ENCODE assay signal across 8 cellular contexts in genomic region chr6:108947114-108947854, GRCh38.
DNase-seq lines count a peak whose midpoint lies in the region; ATAC-seq and TF ChIP-seq lines count a peak whose summit lies in the region.

No MANE protein-coding gene starts in this region.

- H3K36me3 ChIP-seq in osteoblast (ENCODE audit: insufficient read depth, low read length): no peaks in the 10 kb centered on the region
- H3K36me3 ChIP-seq in CD4-positive, alpha-beta memory T cell (ENCODE audit: insufficient read depth, low read length): no peaks in the 10 kb centered on the region

- peak overlapping the region; percentile 14 for H3K4me2 ChIP-seq in osteoblast (ENCODE audit: insufficient read depth, low read length)

- peaks cover 15 to 48% (median 27%) of the 10 kb centered on the region in 4 donors for H3K4me1 Mint-ChIP-seq in CD4-positive, alpha-beta memory T cell

- no peak for ATAC-seq in GM18907 (IDR thresholded peaks at IDR 0.05; ENCODE audit: unreplicated experiment)
- ATAC-seq in GM21423 (IDR thresholded peaks at IDR 0.05; ENCODE audit: unreplicated experiment): no peak
- no peak for ATAC-seq in HG03280 (IDR thresholded peaks at IDR 0.05; ENCODE audit: unreplicated experiment)

- H3K36me3 Mint-ChIP-seq in CD4-positive, alpha-beta memory T cell: no peaks in the 10 kb centered on the region

- H3K79me2 ChIP-seq in osteoblast (ENCODE audit: insufficient read depth, low read length): no peaks in the 10 kb centered on the region

- H3K4me3 ChIP-seq in osteoblast (ENCODE audit: insufficient read depth, low read length): no peak overlapping the region
- no peak overlapping the region for H3K4me3 ChIP-seq in CD4-positive, alpha-beta memory T cell (ENCODE audit: low read length in 2 of 2)

- no peak overlapping the region for H3K4me3 Mint-ChIP-seq in CD4-positive, alpha-beta memory T cell

- POLR2A ChIA-PET in CD4-positive, alpha-beta memory T cell (lab: Charles Lee; ENCODE audit: partially characterized antibody): no interaction called here

- H3K4me1 ChIP-seq in osteoblast (ENCODE audit: insufficient read depth, low read length): peaks cover 45% of the 10 kb centered on the region
- H3K4me1 ChIP-seq in CD4-positive, alpha-beta memory T cell (ENCODE audit: insufficient read depth, low read length): peaks cover 24% of the 10 kb centered on the region

- H3K27me3 ChIP-seq in osteoblast (ENCODE audit: insufficient read depth, low read length): no peaks in the 10 kb centered on the region
- H3K27me3 ChIP-seq in CD4-positive, alpha-beta memory T cell (ENCODE audit: insufficient read depth, low read length): no peaks in the 10 kb centered on the region

- DNase-seq in COLO668 (lab: John Stamatoyannopoulos, UW; ENCODE audit: unreplicated experiment) (peak; percentile 35), NCI-H2196 (lab: John Stamatoyannopoulos, UW; ENCODE audit: unreplicated experiment) (peak; percentile 56), epithelial cell of prostate (ENCODE audit: low read depth, low spot score) (peak; percentile 99), osteoblast (ENCODE audit: insufficient read length, low spot score, missing footprints) (peak; percentile 88)
- no peak for DNase-seq in CD4-positive, alpha-beta memory T cell

- intact Hi-C loops in CD4-positive, alpha-beta memory T cell (cut with micrococcal nuclease): no loop called here

- no peaks in the 10 kb centered on the region for H3K9me3 Mint-ChIP-seq in CD4-positive, alpha-beta memory T cell

- no peak for TF ChIP-seq CTCF in osteoblast (IDR thresholded peaks at IDR 0.05; ENCODE audit: extremely low read depth, low read depth, low read length)

- no peaks in the 10 kb centered on the region for H4K20me1 ChIP-seq in osteoblast (ENCODE audit: insufficient read depth, low read length)

- no peaks in the 10 kb centered on the region for H3K27me3 Mint-ChIP-seq in CD4-positive, alpha-beta memory T cell

- CTCF ChIA-PET in CD4-positive, alpha-beta memory T cell (lab: Charles Lee; ENCODE audit: partially characterized antibody): no interaction called here

- H3K27ac ChIP-seq in epithelial cell of prostate: peak overlapping the region; percentile 92
- peak overlapping the region; percentile 92 for H3K27ac ChIP-seq in osteoblast (ENCODE audit: low read depth, low read length)
- H3K27ac ChIP-seq in CD4-positive, alpha-beta memory T cell (ENCODE audit: low read depth, low read length): no peak overlapping the region

- H2AFZ ChIP-seq in osteoblast (ENCODE audit: low read length): no peak overlapping the region

- H3K27ac Mint-ChIP-seq in CD4-positive, alpha-beta memory T cell: peak overlapping the region in 1 of 7 donors; percentile 1

- no peaks in the 10 kb centered on the region for H3K9me3 ChIP-seq in osteoblast (ENCODE audit: low read depth, low read length)
- no peaks in the 10 kb centered on the region for H3K9me3 ChIP-seq in CD4-positive, alpha-beta memory T cell (ENCODE audit: control insufficient read depth in 1 of 2, low read length in 2 of 2)

Comparison
In these comparisons a context has a peak if more than half of its experiments do, and no peak if none do; other contexts are left out.
1. DNase-seq: peak in COLO668 (single experiment), NCI-H2196 (single experiment), epithelial cell of prostate (single experiment) and osteoblast (single experiment); none in CD4-positive, alpha-beta memory T cell (0 of 5).